ENCODE assay signal across 1 cellular context in genomic region chr3:38519651-38520050, GRCh38.
TF ChIP-seq lines count a peak whose summit lies in the region.

No MANE protein-coding gene starts in this region.

TF ChIP-seq in K562, 482 proteins besides CTCF, POLR2A, EP300 and RAD21:
- TF ChIP-seq TCF3 (CRISPR knock-in tag; IDR thresholded peaks at IDR 0.05) (peak; percentile 56; the same call in 1 of the 2 replicates), FOXA3 (CRISPR knock-in tag; conservative IDR thresholded peaks at IDR 0.05 in 1 of 2, IDR thresholded peaks at IDR 0.05 in 1 of 2) (peak; percentile 95 to 97), FOXK2 (conservative IDR thresholded peaks at IDR 0.05 in 1 of 2, IDR thresholded peaks at IDR 0.05 in 1 of 2; ENCODE audit: low read depth in 2 of 2) (peak in 1 of 2 experiments; percentile 34; a peak in 2 of 4 replicates), ARID1B (IDR thresholded peaks at IDR 0.05) (0 out of 2 replicates have a peak, but pooled peaks have one; percentile 35), TRIM28 (IDR thresholded peaks at IDR 0.05) (no peak), CBFA2T3 (IDR thresholded peaks at IDR 0.05) (peak; percentile 53), HDAC1 (IDR thresholded peaks at IDR 0.05) (no peak)
